In the genomic region with DNA sequence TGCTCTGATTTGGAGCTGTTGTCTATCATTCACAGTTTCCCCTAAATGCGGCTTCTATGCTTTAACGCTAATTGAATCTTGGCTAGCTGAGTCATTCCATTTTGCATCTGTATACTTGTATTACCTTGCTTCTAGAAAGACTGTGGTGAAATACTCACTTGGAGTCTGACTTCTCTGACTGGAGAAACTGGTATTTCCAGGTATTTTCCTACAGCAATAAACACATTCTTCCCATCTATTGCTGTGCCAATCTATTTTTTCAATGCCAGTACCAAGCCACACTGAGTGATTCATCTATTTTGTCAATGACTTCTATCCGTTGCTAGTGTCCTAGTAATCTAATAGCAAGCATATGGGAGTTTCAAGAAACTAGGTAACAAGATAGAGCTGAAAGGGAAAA, we compare ENCODE assay signal across 1 cellular context.
TF ChIP-seq lines count a peak whose summit lies in the region.

No MANE protein-coding gene starts in this region.

TF ChIP-seq in HepG2, 621 proteins besides CTCF, POLR2A, EP300 and RAD21:
- no peak for TF ChIP-seq KLF15 (CRISPR knock-in tag; IDR thresholded peaks at IDR 0.05; ENCODE audit: borderline replicate concordance)
- no peak for TF ChIP-seq KDM1A (CRISPR knock-in tag; IDR thresholded peaks at IDR 0.05)
- TF ChIP-seq KAT2B (IDR thresholded peaks at IDR 0.05; ENCODE audit: borderline replicate concordance, low read depth, low read length), result no peak
- no peak for TF ChIP-seq ZNF816 (CRISPR knock-in tag; IDR thresholded peaks at IDR 0.05; ENCODE audit: borderline replicate concordance)
- TF ChIP-seq ZNF740 (CRISPR knock-in tag; IDR thresholded peaks at IDR 0.05), result no peak
- TF ChIP-seq NFYB (CRISPR knock-in tag; IDR thresholded peaks at IDR 0.05), result no peak
